ENCODE assay signal across 1 cellular context in the genomic region with DNA sequence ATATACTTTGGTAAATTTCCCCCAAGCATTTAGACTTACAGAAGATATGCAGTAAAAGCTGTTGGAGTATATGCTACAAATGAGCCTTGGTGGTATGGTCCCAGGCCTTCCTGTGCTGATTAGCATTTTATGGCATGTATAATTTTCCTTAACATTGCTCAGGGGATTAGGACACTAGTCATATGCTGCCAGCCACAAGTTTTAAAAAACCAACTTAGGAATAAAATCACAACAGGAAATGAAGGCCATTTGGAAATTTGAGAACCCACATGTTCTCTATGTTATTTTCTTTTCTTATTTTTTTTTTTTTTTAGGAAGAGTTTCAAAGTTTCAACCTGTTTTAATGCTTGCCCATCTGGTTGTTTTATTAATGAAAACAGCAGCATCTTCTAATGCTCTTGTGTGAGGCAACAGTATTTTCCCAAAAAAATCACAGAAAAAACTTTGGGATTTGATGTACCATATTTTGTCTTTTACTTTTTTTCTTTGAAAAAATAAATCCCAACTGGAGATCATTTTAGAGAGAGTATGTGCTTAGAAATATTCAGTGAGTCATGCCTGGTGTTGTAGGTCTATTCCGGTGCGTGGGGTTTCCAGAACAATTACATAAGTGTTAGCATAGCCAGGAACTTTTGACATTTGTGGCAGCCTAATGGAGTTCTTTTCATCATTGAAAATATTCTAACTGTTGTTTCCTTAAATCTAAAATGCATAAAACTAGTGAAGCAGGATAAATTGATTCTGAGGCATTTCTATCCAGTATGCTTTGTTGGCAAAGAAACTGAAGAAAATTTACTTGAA.
A peak's percentile ranks its signal among the peaks of the same experiment; 100 is the strongest.
TF ChIP-seq lines count a peak whose summit lies in the region.

No MANE protein-coding gene starts in this region.

TF ChIP-seq in HEK293, 187 proteins besides CTCF, POLR2A, EP300 and RAD21 (continued from another document):
- TF ChIP-seq GLIS2 (tag by site-specific recombination; IDR thresholded peaks at IDR 0.05): no peak
- TF ChIP-seq OSR2 (tag by site-specific recombination; IDR thresholded peaks at IDR 0.05): peak; percentile 16; the same call in 1 of the 2 replicates
- TF ChIP-seq ZNF157 (tag by site-specific recombination; IDR thresholded peaks at IDR 0.05): no peak
- TF ChIP-seq ZNF23 (tag by site-specific recombination; IDR thresholded peaks at IDR 0.05; ENCODE audit: borderline replicate concordance): no peak
- no peak for TF ChIP-seq PRDM1 (tag by site-specific recombination; IDR thresholded peaks at IDR 0.05)
- no peak for TF ChIP-seq ZNF830 (tag by site-specific recombination; IDR thresholded peaks at IDR 0.05; ENCODE audit: low read depth)
- no peak for TF ChIP-seq ZNF169 (tag by site-specific recombination; IDR thresholded peaks at IDR 0.05)
- TF ChIP-seq HOXC10 (CRISPR knock-in tag; IDR thresholded peaks at IDR 0.05): no peak
- no peak for TF ChIP-seq ZNF777 (tag by site-specific recombination; IDR thresholded peaks at IDR 0.05; ENCODE audit: borderline replicate concordance)
- no peak; the same call in 1 of the 2 replicates for TF ChIP-seq WT1 (tag by site-specific recombination; IDR thresholded peaks at IDR 0.05)
- TF ChIP-seq SCRT2 (tag by site-specific recombination; IDR thresholded peaks at IDR 0.05): 0 out of 2 replicates have a peak, but pooled peaks have one; percentile 22
- peak; percentile 48 for TF ChIP-seq IKZF3 (tag by site-specific recombination; IDR thresholded peaks at IDR 0.05)
- TF ChIP-seq OVOL3 (tag by site-specific recombination; IDR thresholded peaks at IDR 0.05): peak; percentile 52; the same call in 1 of the 2 replicates
- peak; percentile 69 for TF ChIP-seq GFI1B (tag by site-specific recombination; IDR thresholded peaks at IDR 0.05)
- no peak for TF ChIP-seq ZNF548 (tag by site-specific recombination; IDR thresholded peaks at IDR 0.05)
- TF ChIP-seq, protein P1, sequence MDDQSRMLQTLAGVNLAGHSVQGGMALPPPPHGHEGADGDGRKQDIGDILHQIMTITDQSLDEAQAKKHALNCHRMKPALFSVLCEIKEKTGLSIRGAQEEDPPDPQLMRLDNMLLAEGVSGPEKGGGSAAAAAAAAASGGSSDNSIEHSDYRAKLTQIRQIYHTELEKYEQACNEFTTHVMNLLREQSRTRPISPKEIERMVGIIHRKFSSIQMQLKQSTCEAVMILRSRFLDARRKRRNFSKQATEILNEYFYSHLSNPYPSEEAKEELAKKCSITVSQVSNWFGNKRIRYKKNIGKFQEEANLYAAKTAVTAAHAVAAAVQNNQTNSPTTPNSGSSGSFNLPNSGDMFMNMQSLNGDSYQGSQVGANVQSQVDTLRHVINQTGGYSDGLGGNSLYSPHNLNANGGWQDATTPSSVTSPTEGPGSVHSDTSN (CRISPR knock-in tag; IDR thresholded peaks at IDR 0.05): no peak
- 0 out of 2 replicates have a peak, but pooled peaks have one; percentile 54 for TF ChIP-seq ZSCAN30 (tag by site-specific recombination; IDR thresholded peaks at IDR 0.05)
- TF ChIP-seq ZNF223 (tag by site-specific recombination; IDR thresholded peaks at IDR 0.05): no peak
- no peak for TF ChIP-seq ZNF701 (tag by site-specific recombination; IDR thresholded peaks at IDR 0.05)
